12 cellular contexts compared by ENCODE assay signal in the genomic region with DNA sequence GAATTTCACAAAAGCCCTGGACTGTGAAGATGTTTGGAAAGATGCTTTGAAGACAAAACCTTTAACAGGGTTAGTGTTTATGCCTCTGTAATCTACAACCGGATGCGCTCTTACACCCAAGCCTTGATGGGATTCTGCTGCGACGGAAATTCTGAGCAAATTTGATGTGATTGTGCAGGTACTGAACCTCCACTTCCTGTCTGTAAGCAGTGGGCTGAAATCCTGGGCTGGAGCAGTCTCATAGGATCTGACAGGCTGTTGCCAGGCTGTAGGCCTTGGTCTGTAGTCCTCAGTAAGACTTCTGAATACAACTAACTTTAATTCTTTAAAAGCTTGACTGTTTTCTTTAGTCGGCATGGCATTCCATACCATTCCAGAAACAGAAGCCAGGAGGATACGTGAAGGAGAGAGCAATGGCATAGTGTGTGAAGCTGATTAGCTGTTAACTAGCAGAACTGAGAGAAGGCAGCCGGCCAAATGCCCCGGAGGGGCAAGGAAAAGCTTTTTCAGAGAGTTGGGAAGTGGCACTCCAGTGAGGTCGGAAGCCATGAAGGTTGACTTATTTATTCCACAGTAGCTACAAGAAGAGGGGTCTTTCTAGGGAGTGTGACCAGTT.
DNase-seq lines count a peak whose midpoint lies in the region; ATAC-seq and FAIRE-seq lines count a peak whose summit lies in the region.
"Had no signal": no experiment of that assay in that cellular context is flagged by ENCODE, and none has a peak within 500 bp of the region (broad histone marks: within the 10 kb centered on the region; RNA-seq: fewer than 3 reads in every experiment).

No MANE protein-coding gene starts in this region.

- POLR2A ChIA-PET in activated CD4-positive, alpha-beta T cell treated with anti-CD3 and anti-CD28 coated beads for 36 hours (lab: Charles Lee): interaction anchor here (3.5 to 4.1 kb wide), 2 partner anchors 19 to 21 kb away, joined by 38 to 60 read pairs; no protein-coding TSS in a partner anchor

- H3K27ac ChIP-seq in muscle layer of duodenum (ENCODE audit: low read length): peak overlapping the region; percentile 31

- H3K27me3 Mint-ChIP-seq in activated CD4-positive, alpha-beta T cell treated with anti-CD3 and anti-CD28 coated beads for 36 hours: no peaks in the 10 kb centered on the region
- no peaks in the 10 kb centered on the region for H3K27me3 Mint-ChIP-seq in activated naive CD8-positive, alpha-beta T cell treated with anti-CD3 and anti-CD28 coated beads for 36 hours

- CTCF ChIA-PET in activated CD4-positive, alpha-beta T cell treated with anti-CD3 and anti-CD28 coated beads for 36 hours (lab: Charles Lee): interaction anchor here (0.8 to 5.4 kb wide), 4 partner anchors 17 to 346 kb away, joined by 3 to 35 read pairs (median 4); no protein-coding TSS in a partner anchor

- no peaks in the 10 kb centered on the region for H3K27me3 ChIP-seq in muscle layer of duodenum (ENCODE audit: low read depth, low read length)

- H3K4me1 Mint-ChIP-seq in activated CD4-positive, alpha-beta T cell treated with anti-CD3 and anti-CD28 coated beads for 36 hours: peaks cover 77% of the 10 kb centered on the region
- H3K4me1 Mint-ChIP-seq in activated naive CD8-positive, alpha-beta T cell treated with anti-CD3 and anti-CD28 coated beads for 36 hours: peaks cover 64% of the 10 kb centered on the region

- no peaks in the 10 kb centered on the region for H3K9me3 ChIP-seq in muscle layer of duodenum (ENCODE audit: control insufficient read depth in 1 of 2, low read length in 2 of 2)

- ATAC-seq in activated CD4-positive, alpha-beta T cell treated with anti-CD3 and anti-CD28 coated beads for 36 hours: peak; percentile 45
- ATAC-seq in left lobe of liver (no peak), HG03571 (IDR thresholded peaks at IDR 0.05; ENCODE audit: unreplicated experiment) (no peak)
- ATAC-seq: sciatic nerve had no signal

- intact Hi-C loops in activated CD4-positive, alpha-beta T cell treated with anti-CD3 and anti-CD28 coated beads for 36 hours (cut with DNase I, micrococcal nuclease): loop anchor here (2.0 to 10.0 kb wide), 11 partner anchors 18 to 1744 kb away; no protein-coding TSS in a partner anchor

- DNase-seq in activated CD4-positive, alpha-beta T cell treated with anti-CD3 and anti-CD28 coated beads for 36 hours: peak; percentile 85
- peak; percentile 68 for DNase-seq in activated naive CD8-positive, alpha-beta T cell treated with anti-CD3 and anti-CD28 coated beads for 36 hours
- DNase-seq in stimulated activated naive CD4-positive, alpha-beta T cell treated with Interleukin-2 at 50 U/mL for 16 hours (lab: John Stamatoyannopoulos, UW): peak; percentile 46
- no peak for DNase-seq in left lobe of liver (ENCODE audit: low spot score)
- no peak for DNase-seq in HTR-8/SVneo (ENCODE audit: insufficient read length, low spot score)
- DNase-seq in NCI-H1105 treated with DMSO at 0.1 percent for 48 hours (lab: John Stamatoyannopoulos, UW): no peak
- DNase-seq: cerebellar nuclear complex, GDM1, NCI-H2029 had no signal

- peak overlapping the region; percentile 100 for H3K27ac Mint-ChIP-seq in activated CD4-positive, alpha-beta T cell treated with anti-CD3 and anti-CD28 coated beads for 36 hours
- H3K27ac Mint-ChIP-seq in activated naive CD8-positive, alpha-beta T cell treated with anti-CD3 and anti-CD28 coated beads for 36 hours: peak overlapping the region; percentile 98

- peaks cover 17% of the 10 kb centered on the region for H3K9me3 Mint-ChIP-seq in activated CD4-positive, alpha-beta T cell treated with anti-CD3 and anti-CD28 coated beads for 36 hours (ENCODE audit: low read depth)
- H3K9me3 Mint-ChIP-seq in activated naive CD8-positive, alpha-beta T cell treated with anti-CD3 and anti-CD28 coated beads for 36 hours: peaks cover 9% of the 10 kb centered on the region

- no peak for FAIRE-seq in HTR-8/SVneo (lab: Jason Lieb, UNC)

- no peak overlapping the region for H3K4me3 ChIP-seq in muscle layer of duodenum (ENCODE audit: low read depth in 1 of 2, low read length in 2 of 2)

- peak overlapping the region; percentile 75 for H3K4me3 Mint-ChIP-seq in activated CD4-positive, alpha-beta T cell treated with anti-CD3 and anti-CD28 coated beads for 36 hours
- H3K4me3 Mint-ChIP-seq in activated naive CD8-positive, alpha-beta T cell treated with anti-CD3 and anti-CD28 coated beads for 36 hours: peak overlapping the region; percentile 74

- peaks cover 38% of the 10 kb centered on the region for H3K36me3 Mint-ChIP-seq in activated CD4-positive, alpha-beta T cell treated with anti-CD3 and anti-CD28 coated beads for 36 hours (ENCODE audit: low read depth)
- peaks cover 54% of the 10 kb centered on the region for H3K36me3 Mint-ChIP-seq in activated naive CD8-positive, alpha-beta T cell treated with anti-CD3 and anti-CD28 coated beads for 36 hours

- H3K4me1 ChIP-seq in muscle layer of duodenum (ENCODE audit: control insufficient read depth in 1 of 2, insufficient read depth in 2 of 2, low read length in 2 of 2): peaks cover 4 to 12% of the 10 kb centered on the region in 2 donors

- H3K36me3 ChIP-seq in muscle layer of duodenum (ENCODE audit: control insufficient read depth in 1 of 2, insufficient read depth in 2 of 2, low read length in 2 of 2): no peaks in the 10 kb centered on the region

Comparison
In these comparisons a context has a peak if more than half of its experiments do, and no peak if none do; other contexts are left out.
1. DNase-seq: peak in activated CD4-positive, alpha-beta T cell treated with anti-CD3 and anti-CD28 coated beads for 36 hours (single experiment), activated naive CD8-positive, alpha-beta T cell treated with anti-CD3 and anti-CD28 coated beads for 36 hours (single experiment) and stimulated activated naive CD4-positive, alpha-beta T cell treated with Interleukin-2 at 50 U/mL for 16 hours (single experiment); none in left lobe of liver (single experiment), HTR-8/SVneo (single experiment) and NCI-H1105 treated with DMSO at 0.1 percent for 48 hours (single experiment).